Comparison of ENCODE assay signal across 8 cellular contexts in the genomic region with DNA sequence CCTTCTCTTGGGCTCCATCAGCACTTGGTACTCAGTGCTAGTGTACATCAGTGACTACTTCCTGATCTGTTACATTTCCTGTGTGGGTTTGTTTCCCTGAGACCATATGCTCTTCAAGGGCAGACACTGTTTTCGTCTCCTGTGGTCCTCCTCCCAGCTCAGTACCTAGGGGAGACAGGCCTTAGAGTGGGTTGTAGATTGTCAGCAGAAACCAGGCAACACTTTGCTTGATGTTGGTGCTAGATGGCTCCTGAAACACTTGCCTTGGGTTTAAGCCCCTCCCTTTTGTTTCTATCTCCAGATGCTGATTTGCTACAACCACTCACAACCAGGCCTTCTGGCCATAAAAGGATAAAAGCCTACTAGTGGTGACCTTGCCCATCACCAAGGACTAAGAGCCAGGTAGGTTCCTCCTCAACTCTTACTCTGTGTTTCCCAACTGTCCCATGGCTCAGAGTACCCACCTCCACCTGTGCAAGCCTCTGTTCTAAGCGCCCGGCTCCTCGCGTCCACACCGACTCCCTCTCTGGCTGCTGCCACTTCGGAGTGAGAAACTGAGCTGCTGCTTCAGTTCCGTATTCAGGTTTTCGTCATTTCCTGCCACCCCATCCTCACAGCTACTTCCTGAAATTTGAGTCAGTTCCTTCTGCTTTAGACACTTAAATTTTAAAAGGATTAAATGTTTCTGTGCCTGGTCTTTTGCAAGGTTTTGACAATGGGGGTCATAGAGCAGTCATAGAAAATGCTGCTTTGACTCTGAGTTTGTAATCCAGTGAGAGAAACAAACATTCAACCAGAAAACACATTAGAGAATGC. TPM values are rescaled to one million over a fixed set of nuclear protein-coding genes. Genes with fewer than 3 reads are reported as not detected.
DNase-seq lines count a peak whose midpoint lies in the region; ATAC-seq and TF ChIP-seq lines count a peak whose summit lies in the region.

A gene with protein sequence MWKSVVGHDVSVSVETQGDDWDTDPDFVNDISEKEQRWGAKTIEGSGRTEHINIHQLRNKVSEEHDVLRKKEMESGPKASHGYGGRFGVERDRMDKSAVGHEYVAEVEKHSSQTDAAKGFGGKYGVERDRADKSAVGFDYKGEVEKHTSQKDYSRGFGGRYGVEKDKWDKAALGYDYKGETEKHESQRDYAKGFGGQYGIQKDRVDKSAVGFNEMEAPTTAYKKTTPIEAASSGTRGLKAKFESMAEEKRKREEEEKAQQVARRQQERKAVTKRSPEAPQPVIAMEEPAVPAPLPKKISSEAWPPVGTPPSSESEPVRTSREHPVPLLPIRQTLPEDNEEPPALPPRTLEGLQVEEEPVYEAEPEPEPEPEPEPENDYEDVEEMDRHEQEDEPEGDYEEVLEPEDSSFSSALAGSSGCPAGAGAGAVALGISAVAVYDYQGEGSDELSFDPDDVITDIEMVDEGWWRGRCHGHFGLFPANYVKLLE (minus strand): TSS at position 548 of the 816 bp plus-strand sequence. CDS start 2,556 bp downstream, outside the sequence.

- no peak within 1 kb of the TSS for H3K4me2 ChIP-seq in trophoblast cell (ENCODE audit: low read length)

- H3K4me1 ChIP-seq in trophoblast cell (ENCODE audit: control insufficient read depth in 1 of 2, insufficient read depth in 2 of 2, low read length in 2 of 2) (peaks cover 14 to 19% of the 10 kb centered on the region in 2 experiments), upper lobe of left lung (peaks cover 5 to 13% (median 8%) of the 10 kb centered on the region in 4 donors)

- intact Hi-C loops in CD14-positive monocyte (cut with micrococcal nuclease): loop anchor here (10.0 kb wide), 2 partner anchors 84 to 174 kb away; a partner anchor contains a TSS

- no peak for TF ChIP-seq EP300 in upper lobe of left lung (IDR thresholded peaks at IDR 0.05)

- H3K79me1 ChIP-seq in trophoblast cell (ENCODE audit: low read length): peaks cover 5% of the 10 kb centered on the region

- H4K91ac ChIP-seq in trophoblast cell (ENCODE audit: low read depth, low read length): peak within 1 kb of the TSS; percentile 60

- DNase-seq in CD14-positive monocyte (ENCODE audit: low spot score) (peak; percentile 85), HT1080 (ENCODE audit: low read depth) (peak; percentile 78), trophoblast cell (peak; percentile 62 to 82), upper lobe of left lung (peak; percentile 65 to 78), NCI-H2171 treated with DMSO at 0.1 percent for 48 hours (lab: John Stamatoyannopoulos, UW) (no peak)
- peak; percentile 67 to 75 for DNase-seq in activated CD4-positive, alpha-beta T cell treated with anti-CD3 and anti-CD28 coated beads, Interleukin-2, amount 50 U/mL, for 48 hours

- H3K36me3 Mint-ChIP-seq in CD14-positive monocyte: peaks cover 63 to 64% of the 10 kb centered on the region in 2 donors

- in situ Hi-C loops in endometrial microvascular endothelial cells (cut with HindIII; ENCODE audit: inconsistent ontology term, low pct_unique_long_range_greater_than_20kb, low sequenced_read_pairs): no loop called here

- H3K18ac ChIP-seq in trophoblast cell (ENCODE audit: low read length): no peak within 1 kb of the TSS

- peak within 1 kb of the TSS; percentile 94 to 99 for H3K4me3 Mint-ChIP-seq in CD14-positive monocyte

- H3K27ac ChIP-seq in trophoblast cell (ENCODE audit: low read depth, low read length) (peak within 1 kb of the TSS; percentile 50), upper lobe of left lung (peak within 1 kb of the TSS; percentile 79 to 86 (median 82))

- H3K14ac ChIP-seq in trophoblast cell (ENCODE audit: low read length): no peak within 1 kb of the TSS

- peak; percentile 72 for ATAC-seq in GM19468 (IDR thresholded peaks at IDR 0.05; ENCODE audit: extremely low read depth, unreplicated experiment)
- ATAC-seq in upper lobe of left lung (ENCODE audit: low FRiP score in 2 of 2): peak; percentile 75 to 85

- no peak within 1 kb of the TSS for H2AFZ ChIP-seq in trophoblast cell (ENCODE audit: insufficient read depth, low read length, poor library complexity)

- peak within 1 kb of the TSS; percentile 80 for H4K8ac ChIP-seq in trophoblast cell (ENCODE audit: low read depth, low read length)

- no peak for TF ChIP-seq CTCF in CD14-positive monocyte (IDR thresholded peaks at IDR 0.05)
- no peak for TF ChIP-seq CTCF in upper lobe of left lung (IDR thresholded peaks at IDR 0.05)

- H3K27me3 ChIP-seq in trophoblast cell (ENCODE audit: insufficient read depth, low read length): no peaks in the 10 kb centered on the region
- H3K27me3 ChIP-seq in upper lobe of left lung: no peaks in the 10 kb centered on the region

- no peak within 1 kb of the TSS for H4K12ac ChIP-seq in trophoblast cell (ENCODE audit: low read depth, low read length)

- peak in 3 of 4 donors; percentile 45 to 86 (median 71) for TF ChIP-seq POLR2A in upper lobe of left lung (IDR thresholded peaks at IDR 0.05)

- H3K79me2 ChIP-seq in trophoblast cell (ENCODE audit: control insufficient read depth, insufficient read depth, low read length, poor library complexity): peaks cover 2% of the 10 kb centered on the region

- no peak within 1 kb of the TSS for H3K23ac ChIP-seq in trophoblast cell (ENCODE audit: low read length)

- H3K4ac ChIP-seq in trophoblast cell (ENCODE audit: low read depth, low read length): no peak within 1 kb of the TSS

- H3K4me3 ChIP-seq in trophoblast cell (ENCODE audit: low read depth, low read length) (no peak within 1 kb of the TSS), upper lobe of left lung (peak within 1 kb of the TSS in 3 of 4 donors; percentile 29 to 43 (median 38))

- H3K27me3 Mint-ChIP-seq in CD14-positive monocyte (ENCODE audit: low read depth in 3 of 3): no peaks in the 10 kb centered on the region

- H3K9me3 ChIP-seq in trophoblast cell (ENCODE audit: insufficient read depth, low read depth, low read length): peaks cover 2% of the 10 kb centered on the region
- no peaks in the 10 kb centered on the region for H3K9me3 ChIP-seq in upper lobe of left lung

- H2BK120ac ChIP-seq in trophoblast cell (ENCODE audit: insufficient read depth, low read length, poor library complexity): peak within 1 kb of the TSS; percentile 27

- no CpG with 5 or more reads among the region's 9 CpGs for WGBS in trophoblast cell (ENCODE audit: extremely low coverage, insufficient coverage, insufficient read length)
- WGBS in upper lobe of left lung, 2 donors: 59 to 63% methylated on average over 9 of the region's 9 CpGs

- H3K4me1 Mint-ChIP-seq in CD14-positive monocyte: peaks cover 47% of the 10 kb centered on the region

- H3K9me3 Mint-ChIP-seq in CD14-positive monocyte: no peaks in the 10 kb centered on the region

- H2AK5ac ChIP-seq in trophoblast cell (ENCODE audit: low read length): no peak within 1 kb of the TSS

- H2BK5ac ChIP-seq in trophoblast cell (ENCODE audit: low read depth, low read length, poor library complexity): peak within 1 kb of the TSS; percentile 25

- H3K36me3 ChIP-seq in trophoblast cell (ENCODE audit: control insufficient read depth in 1 of 2, insufficient read depth in 2 of 2, low read length in 2 of 2): peaks cover 4 to 12% of the 10 kb centered on the region in 2 experiments
- H3K36me3 ChIP-seq in upper lobe of left lung: peaks cover 8 to 30% (median 21%) of the 10 kb centered on the region in 4 donors

- H2BK12ac ChIP-seq in trophoblast cell (ENCODE audit: low read length): peak within 1 kb of the TSS; percentile 46

- no peak within 1 kb of the TSS for H3K9ac ChIP-seq in trophoblast cell (ENCODE audit: low read length)

- H3K27ac Mint-ChIP-seq in CD14-positive monocyte: peak within 1 kb of the TSS; percentile 99 to 100 (median 100)

RNA-seq across cellular contexts. Expression of the gene that starts here (rescaled TPM):
- polyA plus RNA-seq in CD14-positive monocyte: 100 to 1,000 TPM; 475 to 483 TPM
- 45.9 and 55.1 TPM in 2 replicates for total RNA-seq in HT1080 (2014; rRNA removed; shearing (Covaris generic))
- 72.8 and 74.4 TPM in 2 replicates for polyA plus RNA-seq in HT1080 (2015; cell fraction: cytosol; rRNA removed)
- 106 and 120 TPM in 2 replicates for polyA plus RNA-seq in HT1080 (2015; cell fraction: nucleus; rRNA removed)
- total RNA-seq in endometrial microvascular endothelial cells (ENCODE audit: inconsistent ontology term): 113 TPM
- 1.2 and 1.3 TPM in 2 replicates for polyA plus RNA-seq in trophoblast cell (2013)
- total RNA-seq in upper lobe of left lung: 100 to 1,000 TPM in 4 of 6 donors, 10 to 100 TPM in 2; 71.7 to 234 (median 110) TPM
